ENCODE assay signal across 23 cellular contexts in genomic region chr7:153301908-153302307, GRCh38.
"Had no signal": no experiment of that assay in that cellular context is flagged by ENCODE, and none has a peak within 500 bp of the region (broad histone marks: within the 10 kb centered on the region; RNA-seq: fewer than 3 reads in every experiment).

No MANE protein-coding gene starts in this region.

- DNase-seq: cortex of kidney; effector memory CD8-positive, alpha-beta T cell; erythroblast; esophagus squamous epithelium; foreskin melanocyte; mesendoderm; midbrain; naive thymus-derived CD4-positive, alpha-beta T cell; pancreas; stimulated activated CD4-positive, alpha-beta T cell treated with anti-CD3 and anti-CD28 coated beads, Interleukin-12 subunit alpha, Interleukin-12 subunit beta, amount 100 ng/mL, for 4 hours; stimulated activated CD4-positive, alpha-beta T cell treated with anti-CD3 and anti-CD28 coated beads, Interleukin-1b, Interleukin-23, amount 100 ng/mL, for 48 hours; stimulated activated CD4-positive, alpha-beta T cell treated with anti-CD3 and anti-CD28 coated beads, Interleukin-4, amount 100 ng/mL, for 1 hour; stimulated activated CD8-positive, alpha-beta memory T cell treated with anti-CD3 and anti-CD28 coated beads, Interleukin-4, amount 100 ng/mL, for 48 hours; stimulated activated naive CD4-positive, alpha-beta T cell; stimulated activated naive CD8-positive, alpha-beta T cell treated with anti-CD3 and anti-CD28 coated beads, Interleukin-15, amount 100 ng/mL, for 72 hours; transverse colon had no signal

- H3K36me3 ChIP-seq: esophagus squamous epithelium, neutrophil, pancreas, right atrium auricular region, suprapubic skin, transverse colon had no signal

- FAIRE-seq: endometrium, keratinocyte, pancreas had no signal

- H3K4me2 ChIP-seq: smooth muscle cell had no signal

- H3K9me3 ChIP-seq: esophagus squamous epithelium, neutrophil, pancreas, suprapubic skin had no signal

- H3K27me3 ChIP-seq: esophagus squamous epithelium, neutrophil, pancreas, right atrium auricular region, suprapubic skin, transverse colon had no signal

- H3K4me1 ChIP-seq: esophagus squamous epithelium, pancreas, right atrium auricular region, suprapubic skin, transverse colon had no signal

- H3K27ac ChIP-seq: esophagus squamous epithelium, neutrophil, pancreas, right atrium auricular region, suprapubic skin, transverse colon had no signal

- H3K4me3 ChIP-seq: esophagus squamous epithelium, lung, pancreas, right atrium auricular region, smooth muscle cell, suprapubic skin, transverse colon had no signal
